In genomic region chr16:66406534-66407368, GRCh38 we compare ENCODE assay signal across 8 cellular contexts. TPM values are rescaled to one million over a fixed set of nuclear protein-coding genes. Genes with fewer than 3 reads are reported as not detected.
DNase-seq lines count a peak whose midpoint lies in the region; ATAC-seq and TF ChIP-seq lines count a peak whose summit lies in the region.

No MANE protein-coding gene starts in this region.

- DNase-seq in CD4-positive, alpha-beta memory T cell, result peak; percentile 76 to 85 (median 81)
- DNase-seq in RWPE2 (ENCODE audit: low spot score) (no peak), foreskin melanocyte (peak; percentile 57), neural crest cell (ENCODE audit: low read depth, low spot score) (peak; percentile 95)
- DNase-seq in activated effector memory CD4-positive, alpha-beta T cell treated with anti-CD3 and anti-CD28 coated beads, Interleukin-2, amount 50 U/mL, for 16 hours, result peak; percentile 94
- DNase-seq in stimulated activated naive CD8-positive, alpha-beta T cell treated with anti-CD3 and anti-CD28 coated beads, Interleukin-15, amount 100 ng/mL, for 72 hours, result peak; percentile 86 to 88

- peak overlapping the region; percentile 86 to 94 (median 89) for H3K4me3 Mint-ChIP-seq in CD4-positive, alpha-beta memory T cell
- peak overlapping the region; percentile 31 to 76 (median 72) for H3K4me3 Mint-ChIP-seq in IgD-negative memory B cell
- peak overlapping the region; percentile 85 for H3K4me3 Mint-ChIP-seq in neural crest cell
- peak overlapping the region; percentile 91 to 94 for H3K4me3 Mint-ChIP-seq in stimulated activated naive CD8-positive, alpha-beta T cell treated with anti-CD3 and anti-CD28 coated beads, Interleukin-15, amount 100 ng/mL, for 72 hours

- CTCF ChIA-PET in CD4-positive, alpha-beta memory T cell (lab: Charles Lee; ENCODE audit: partially characterized antibody), result interaction anchor here (0.7 to 8.1 kb wide), 36 partner anchors 8 to 468 kb away, joined by 3 to 83 read pairs (median 6); partner anchors contain the start of genes CKLF, CMTM2, CMTM3 and DYNC1LI2

- intact Hi-C loops in CD4-positive, alpha-beta memory T cell (cut with micrococcal nuclease), result loop anchor here (1.0 to 2.0 kb wide), 9 partner anchors 77 to 462 kb away; partner anchors contain the start of genes CMTM3 and DYNC1LI2

- peaks cover 17 to 37% (median 28%) of the 10 kb centered on the region in 4 donors for H3K4me1 Mint-ChIP-seq in CD4-positive, alpha-beta memory T cell
- H3K4me1 Mint-ChIP-seq in IgD-negative memory B cell (peaks cover 4 to 9% (median 9%) of the 10 kb centered on the region in 3 donors), neural crest cell (peaks cover 29% of the 10 kb centered on the region)
- peaks cover 27% of the 10 kb centered on the region for H3K4me1 Mint-ChIP-seq in stimulated activated naive CD8-positive, alpha-beta T cell treated with anti-CD3 and anti-CD28 coated beads, Interleukin-15, amount 100 ng/mL, for 72 hours

- H3K27ac Mint-ChIP-seq in CD4-positive, alpha-beta memory T cell, result peak overlapping the region in 6 of 7 donors; percentile 64 to 76 (median 68)
- H3K27ac Mint-ChIP-seq in IgD-negative memory B cell (peak overlapping the region in 2 of 3 donors; percentile 9 to 39), neural crest cell (ENCODE audit: unreplicated experiment) (peak overlapping the region; percentile 38)
- H3K27ac Mint-ChIP-seq in stimulated activated naive CD8-positive, alpha-beta T cell treated with anti-CD3 and anti-CD28 coated beads, Interleukin-15, amount 100 ng/mL, for 72 hours, result peak overlapping the region; percentile 42 to 80

- peaks cover 6% of the 10 kb centered on the region in 2 donors for H3K27me3 Mint-ChIP-seq in CD4-positive, alpha-beta memory T cell
- H3K27me3 Mint-ChIP-seq in IgD-negative memory B cell, result peaks cover 37% of the 10 kb centered on the region
- H3K27me3 Mint-ChIP-seq in neural crest cell (ENCODE audit: low read depth), result peaks cover 3% of the 10 kb centered on the region
- H3K27me3 Mint-ChIP-seq in stimulated activated naive CD8-positive, alpha-beta T cell treated with anti-CD3 and anti-CD28 coated beads, Interleukin-15, amount 100 ng/mL, for 72 hours, result peaks cover 19% of the 10 kb centered on the region

- H3K36me3 ChIP-seq in CD4-positive, alpha-beta memory T cell (ENCODE audit: insufficient read depth, low read length), result peaks cover 4% of the 10 kb centered on the region
- H3K36me3 ChIP-seq in RWPE2 (ENCODE audit: low read depth), result no peaks in the 10 kb centered on the region

- H3K4me3 ChIP-seq in CD4-positive, alpha-beta memory T cell (ENCODE audit: low read length in 2 of 2), result peak overlapping the region; percentile 57 to 62
- H3K4me3 ChIP-seq in RWPE2 (ENCODE audit: severe bottlenecking), result peak overlapping the region; percentile 38

- POLR2A ChIA-PET in CD4-positive, alpha-beta memory T cell (lab: Charles Lee; ENCODE audit: partially characterized antibody), result interaction anchor here (0.8 to 5.1 kb wide), 7 partner anchors 116 to 461 kb away, joined by 3 to 40 read pairs (median 8); partner anchors contain the start of genes CKLF and CMTM3

- H3K4me1 ChIP-seq in CD4-positive, alpha-beta memory T cell (ENCODE audit: insufficient read depth, low read length), result peaks cover 32% of the 10 kb centered on the region
- peaks cover 29% of the 10 kb centered on the region for H3K4me1 ChIP-seq in RWPE2 (ENCODE audit: insufficient read depth, poor library complexity, severe bottlenecking)

- H3K9me3 ChIP-seq in CD4-positive, alpha-beta memory T cell (ENCODE audit: control insufficient read depth in 1 of 2, low read length in 2 of 2), result no peaks in the 10 kb centered on the region
- no peaks in the 10 kb centered on the region for H3K9me3 ChIP-seq in RWPE2 (ENCODE audit: severe bottlenecking)

- no peaks in the 10 kb centered on the region for H3K27me3 ChIP-seq in CD4-positive, alpha-beta memory T cell (ENCODE audit: insufficient read depth, low read length)
- H3K27me3 ChIP-seq in RWPE2 (ENCODE audit: insufficient read depth, poor library complexity, severe bottlenecking), result no peaks in the 10 kb centered on the region

- H3K36me3 Mint-ChIP-seq in CD4-positive, alpha-beta memory T cell, result peaks cover 20 to 26% of the 10 kb centered on the region in 2 donors
- no peaks in the 10 kb centered on the region for H3K36me3 Mint-ChIP-seq in IgD-negative memory B cell
- H3K36me3 Mint-ChIP-seq in neural crest cell (ENCODE audit: low read depth), result peaks cover 9% of the 10 kb centered on the region

- ATAC-seq in GM21381 (IDR thresholded peaks at IDR 0.05; ENCODE audit: unreplicated experiment) (peak; percentile 82), RWPE2 (ENCODE audit: low read depth) (peak; percentile 55)
- ATAC-seq in stimulated activated naive CD8-positive, alpha-beta T cell treated with anti-CD3 and anti-CD28 coated beads, Interleukin-15, amount 100 ng/mL, for 72 hours, result peak; percentile 87

- peak; percentile 91 for TF ChIP-seq CTCF in RWPE2 (IDR thresholded peaks at IDR 0.05; ENCODE audit: poor library complexity, severe bottlenecking)
- TF ChIP-seq CTCF in neural crest cell (conservative IDR thresholded peaks at IDR 0.05), result peak; percentile 92

- H3K9me3 Mint-ChIP-seq in CD4-positive, alpha-beta memory T cell, result peaks cover 0 to 6% (median 2%) of the 10 kb centered on the region in 8 donors
- H3K9me3 Mint-ChIP-seq in IgD-negative memory B cell (peaks cover 0 to 2% (median 0%) of the 10 kb centered on the region in 3 donors), neural crest cell (no peaks in the 10 kb centered on the region)
- no peaks in the 10 kb centered on the region for H3K9me3 Mint-ChIP-seq in stimulated activated naive CD8-positive, alpha-beta T cell treated with anti-CD3 and anti-CD28 coated beads, Interleukin-15, amount 100 ng/mL, for 72 hours

- no peak overlapping the region for H3K27ac ChIP-seq in CD4-positive, alpha-beta memory T cell (ENCODE audit: low read depth, low read length)
- peak overlapping the region; percentile 97 for H3K27ac ChIP-seq in RWPE2 (ENCODE audit: poor library complexity, severe bottlenecking)

RNA-seq across cellular contexts. Expression of gene BEAN1, which starts 20.3 kb away (rescaled TPM):
- total RNA-seq in CD4-positive, alpha-beta memory T cell, result not detected
- under 1 TPM in 1 of 2 donors, not detected in 1; 0.23 TPM for polyA plus RNA-seq in CD4-positive, alpha-beta memory T cell
- polyA plus RNA-seq in IgD-negative memory B cell, result not detected
- total RNA-seq in neural crest cell, result 1.5 TPM in 2 replicates

RNA-seq across cellular contexts. Expression of gene CDH5, which starts 40.3 kb away (rescaled TPM):
- not detected for total RNA-seq in CD4-positive, alpha-beta memory T cell
- not detected for polyA plus RNA-seq in CD4-positive, alpha-beta memory T cell
- not detected for polyA plus RNA-seq in IgD-negative memory B cell
- 0.45 and 0.56 TPM in 2 replicates for total RNA-seq in neural crest cell
